ENCODE assay signal across 1 cellular context in genomic region chr16:80981103-80981502, GRCh38.
TF ChIP-seq lines count a peak whose summit lies in the region.

No MANE protein-coding gene starts in this region.

TF ChIP-seq in HepG2, 621 proteins besides CTCF, POLR2A, EP300 and RAD21 (continued from another document):
- TF ChIP-seq MIXL1 (CRISPR knock-in tag; IDR thresholded peaks at IDR 0.05) (no peak), SP140L (CRISPR knock-in tag; IDR thresholded peaks at IDR 0.05; ENCODE audit: borderline replicate concordance) (no peak), ZNF354B (CRISPR knock-in tag; IDR thresholded peaks at IDR 0.05) (no peak), ZNF484 (CRISPR knock-in tag; IDR thresholded peaks at IDR 0.05; ENCODE audit: borderline replicate concordance, low read depth) (no peak), ZNF589 (CRISPR knock-in tag; conservative IDR thresholded peaks at IDR 0.05) (no peak), GABPA (IDR thresholded peaks at IDR 0.05; ENCODE audit: low read depth, low read length) (no peak), GABPA (CRISPR knock-in tag; IDR thresholded peaks at IDR 0.05; ENCODE audit: low read depth) (no peak), HNF4A (CRISPR knock-in tag; IDR thresholded peaks at IDR 0.05) (peak; percentile 58), NFYC (CRISPR knock-in tag; IDR thresholded peaks at IDR 0.05) (no peak), ARID5B (CRISPR knock-in tag; IDR thresholded peaks at IDR 0.05) (peak; percentile 44; the same call in 1 of the 2 replicates), GATAD2A (CRISPR knock-in tag; IDR thresholded peaks at IDR 0.05) (0 out of 2 replicates have a peak, but pooled peaks have one; percentile 24), MEIS1 (CRISPR knock-in tag; IDR thresholded peaks at IDR 0.05; ENCODE audit: borderline replicate concordance) (no peak), SOX6 (IDR thresholded peaks at IDR 0.05) (no peak), SOX6 (CRISPR knock-in tag; IDR thresholded peaks at IDR 0.05) (peak; percentile 20; the same call in 1 of the 2 replicates), ZNF713 (CRISPR knock-in tag; IDR thresholded peaks at IDR 0.05) (no peak)
- TF ChIP-seq, protein P1, sequence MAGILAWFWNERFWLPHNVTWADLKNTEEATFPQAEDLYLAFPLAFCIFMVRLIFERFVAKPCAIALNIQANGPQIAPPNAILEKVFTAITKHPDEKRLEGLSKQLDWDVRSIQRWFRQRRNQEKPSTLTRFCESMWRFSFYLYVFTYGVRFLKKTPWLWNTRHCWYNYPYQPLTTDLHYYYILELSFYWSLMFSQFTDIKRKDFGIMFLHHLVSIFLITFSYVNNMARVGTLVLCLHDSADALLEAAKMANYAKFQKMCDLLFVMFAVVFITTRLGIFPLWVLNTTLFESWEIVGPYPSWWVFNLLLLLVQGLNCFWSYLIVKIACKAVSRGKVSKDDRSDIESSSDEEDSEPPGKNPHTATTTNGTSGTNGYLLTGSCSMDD (CRISPR knock-in tag; IDR thresholded peaks at IDR 0.05): no peak
